8 cellular contexts compared by ENCODE assay signal in the genomic region with DNA sequence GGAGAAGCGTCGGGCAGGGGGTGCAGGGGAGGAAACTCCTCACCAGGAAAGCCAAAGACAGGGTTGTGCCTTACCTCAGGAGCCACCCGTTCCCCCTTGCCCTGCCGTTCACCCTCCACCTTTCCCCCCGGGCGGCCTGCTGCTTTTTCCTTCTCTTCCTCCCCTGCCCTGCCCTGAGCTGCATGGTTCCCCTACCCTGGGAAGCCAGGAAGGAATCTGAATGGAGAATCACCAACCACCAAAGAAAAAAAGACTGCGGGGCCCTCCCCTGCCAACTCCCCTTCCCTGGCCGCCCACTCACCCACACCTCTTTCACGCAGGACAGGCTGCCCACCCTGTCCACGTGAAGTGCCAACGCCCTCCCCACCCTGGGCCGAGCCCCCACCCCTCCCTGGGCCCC. TPM values are rescaled to one million over a fixed set of nuclear protein-coding genes. Genes with fewer than 3 reads are reported as not detected.
DNase-seq lines count a peak whose midpoint lies in the region; ATAC-seq and TF ChIP-seq lines count a peak whose summit lies in the region.

No MANE protein-coding gene starts in this region.

- no peaks in the 10 kb centered on the region for H3K9me1 ChIP-seq in IMR-90 (ENCODE audit: insufficient read depth, low read length)

- H2BK15ac ChIP-seq in IMR-90 (ENCODE audit: low read depth, low read length), result no peak overlapping the region

- peak overlapping the region; percentile 82 for H2AK9ac ChIP-seq in IMR-90 (replicated peaks; ENCODE audit: low read depth, low read length, poor library complexity)

- H4K91ac ChIP-seq in IMR-90 (ENCODE audit: insufficient read depth, low read depth, low read length), result peak overlapping the region; percentile 55

- 20% methylated on average over 1 of the region's 12 CpGs; no CpG with 5 or more reads in 1 of the 2 experiments for WGBS in IMR-90 (ENCODE audit: extremely low coverage in 2 of 2, insufficient read length in 1 of 2), 2 experiments

- DNase-seq in A673 (ENCODE audit: low spot score) (peak; percentile 27), IMR-90 (no peak), right atrium auricular region (ENCODE audit: low spot score) (no peak), cerebellar cortex (ENCODE audit: low spot score) (no peak), NCI-H748 treated with DMSO at 0.1 percent for 48 hours (lab: John Stamatoyannopoulos, UW) (no peak), NCI-H1930 (lab: John Stamatoyannopoulos, UW) (no peak)
- DNase-seq in activated effector memory CD4-positive, alpha-beta T cell treated with anti-CD3 and anti-CD28 coated beads, Interleukin-2, amount 50 U/mL, for 16 hours, result peak; percentile 70

- peaks cover 1% of the 10 kb centered on the region for H3K36me3 ChIP-seq in A673 (ENCODE audit: insufficient read depth, low read length, poor library complexity, severe bottlenecking)
- H3K36me3 ChIP-seq in IMR-90 (ENCODE audit: control insufficient read depth, insufficient read depth, low read length), result peaks cover 4% of the 10 kb centered on the region
- H3K36me3 ChIP-seq in right atrium auricular region, result peaks cover under 1% of the 10 kb centered on the region
- H3K36me3 ChIP-seq in skeletal muscle tissue (ENCODE audit: control insufficient read depth in 3 of 3, insufficient read depth in 3 of 3, low read length in 3 of 3), result peaks cover 2 to 4% (median 3%) of the 10 kb centered on the region in 3 donors

- H2BK5ac ChIP-seq in IMR-90 (ENCODE audit: low read depth, low read length, poor library complexity, severe bottlenecking), result peak overlapping the region; percentile 99

- H3K9ac ChIP-seq in IMR-90 (ENCODE audit: low read depth, low read length) (peak overlapping the region; percentile 47; the same call in 1 of the 2 replicates), skeletal muscle tissue (ENCODE audit: low read depth in 1 of 3, low read length in 3 of 3) (peak overlapping the region; percentile 76 to 100 (median 99))

- H3K14ac ChIP-seq in IMR-90 (replicated peaks; ENCODE audit: low read depth, low read length), result peak overlapping the region; percentile 100

- dilution Hi-C loops in IMR-90 (cut with HindIII; ENCODE audit: low sequenced_read_pairs, unreplicated experiment), result loop anchor here (25.0 kb wide), 1 partner anchor 173 kb away; the partner anchor contains the start of gene NOL6

- POLR2A ChIA-PET in A673 (lab: Charles Lee; ENCODE audit: low non-redundant PET), result no interaction called here
- POLR2A ChIA-PET in IMR-90 (lab: Charles Lee; ENCODE audit: unreplicated experiment), result interaction anchor here (0.8 kb wide), 2 partner anchors 32 to 187 kb away, joined by 3 to 21 read pairs; no protein-coding TSS in a partner anchor

- peak overlapping the region; percentile 49; the same call in 1 of the 2 replicates for H2BK120ac ChIP-seq in IMR-90 (ENCODE audit: low read depth, low read length)

- TF ChIP-seq RAD21 in IMR-90 (IDR thresholded peaks at IDR 0.05; ENCODE audit: low read length), result no peak

- H3K4me3 ChIP-seq in A673 (ENCODE audit: low read depth, low read length, poor library complexity, severe bottlenecking), result peak overlapping the region; percentile 79
- H3K4me3 ChIP-seq in IMR-90 (ENCODE audit: insufficient read depth, low read depth, low read length), result no peak overlapping the region
- peak overlapping the region; percentile 74 to 76 for H3K4me3 ChIP-seq in right atrium auricular region
- H3K4me3 ChIP-seq in skeletal muscle tissue (ENCODE audit: low read length in 3 of 3), result peak overlapping the region; percentile 96 to 100 (median 98)

- intact Hi-C loops in A673 (cut with micrococcal nuclease; ENCODE audit: unreplicated experiment), result loop anchor here (5.0 kb wide), 1 partner anchor 178 kb away; no protein-coding TSS in a partner anchor
- intact Hi-C loops in IMR-90 (cut with micrococcal nuclease), result loop anchor here (5.0 kb wide), 1 partner anchor 228 kb away; no protein-coding TSS in a partner anchor

- TF ChIP-seq CTCF in A673 (conservative IDR thresholded peaks at IDR 0.05; ENCODE audit: low read depth, low read length) (no peak), IMR-90 (conservative IDR thresholded peaks at IDR 0.05; ENCODE audit: low read depth, low read length) (no peak), right atrium auricular region (IDR thresholded peaks at IDR 0.05) (no peak)

- in situ Hi-C loops in IMR-90 (cut with MboI; ENCODE audit: low sequenced_read_pairs), result no loop called here

- H4K5ac ChIP-seq in IMR-90 (ENCODE audit: low read depth, low read length), result peak overlapping the region; percentile 77

- H3K4me1 ChIP-seq in A673 (ENCODE audit: insufficient read depth, low read length, poor library complexity, severe bottlenecking) (peaks cover 4% of the 10 kb centered on the region), IMR-90 (ENCODE audit: control insufficient read depth, insufficient read depth, low read length) (peaks cover 4% of the 10 kb centered on the region; the same call in 1 of the 2 replicates), right atrium auricular region (peaks cover 0 to 47% of the 10 kb centered on the region in 2 donors), skeletal muscle tissue (ENCODE audit: control insufficient read depth in 3 of 3, insufficient read depth in 3 of 3, low read length in 3 of 3) (peaks cover 28 to 55% (median 31%) of the 10 kb centered on the region in 3 donors)

- H3K9me3 ChIP-seq in A673 (ENCODE audit: low read depth, low read length, poor library complexity, severe bottlenecking), result no peaks in the 10 kb centered on the region
- H3K9me3 ChIP-seq in IMR-90 (ENCODE audit: control insufficient read depth, insufficient read depth, low read length), result no peaks in the 10 kb centered on the region
- no peaks in the 10 kb centered on the region for H3K9me3 ChIP-seq in right atrium auricular region
- no peaks in the 10 kb centered on the region for H3K9me3 ChIP-seq in skeletal muscle tissue (ENCODE audit: control insufficient read depth in 3 of 3, low read length in 3 of 3)

- peak overlapping the region; percentile 97 for H3K27ac ChIP-seq in A673 (ENCODE audit: low read depth, low read length, poor library complexity, severe bottlenecking)
- H3K27ac ChIP-seq in IMR-90 (ENCODE audit: insufficient read depth, low read length), result peak overlapping the region; percentile 84
- H3K27ac ChIP-seq in right atrium auricular region, result peak overlapping the region; percentile 96 to 98
- H3K27ac ChIP-seq in skeletal muscle tissue (ENCODE audit: low read depth, low read length), result peak overlapping the region; percentile 99

- no peak overlapping the region for H2BK20ac ChIP-seq in IMR-90 (ENCODE audit: low read depth, low read length)

- H3K23ac ChIP-seq in IMR-90 (ENCODE audit: low read depth, low read length), result no peak overlapping the region

- H3K79me1 ChIP-seq in IMR-90 (ENCODE audit: low read depth in 1 of 2, low read length in 2 of 2), result peaks cover 17 to 40% of the 10 kb centered on the region in 2 experiments

- H2AFZ ChIP-seq in IMR-90 (replicated peaks; ENCODE audit: low read length, poor library complexity), result no peak overlapping the region

- peak overlapping the region; percentile 91 for H3K4ac ChIP-seq in IMR-90 (ENCODE audit: low read depth, low read length)

- CTCF ChIA-PET in A673 (lab: Charles Lee) (interaction anchor here (0.8 to 1.0 kb wide), 3 partner anchors 177 to 292 kb away, joined by 3 to 4 read pairs (median 3); no protein-coding TSS in a partner anchor), IMR-90 (lab: Yijun Ruan, JAX) (interaction anchor here (0.7 to 0.8 kb wide), 3 partner anchors 39 to 205 kb away, joined by 3 to 4 read pairs (median 4); no protein-coding TSS in a partner anchor)

- H4K20me1 ChIP-seq in IMR-90 (ENCODE audit: insufficient read depth, low read length), result no peaks in the 10 kb centered on the region

- H3K18ac ChIP-seq in IMR-90 (ENCODE audit: low read depth, low read length), result no peak overlapping the region

- ATAC-seq in IMR-90 (ENCODE audit: low read depth), result no peak

- H2AK5ac ChIP-seq in IMR-90 (ENCODE audit: low read depth, low read length), result peak overlapping the region; percentile 90

- H4K8ac ChIP-seq in IMR-90 (ENCODE audit: low read depth in 2 of 2, low read length in 2 of 2), result peak overlapping the region; percentile 75 to 100

- no peak overlapping the region for H3K56ac ChIP-seq in IMR-90 (ENCODE audit: extremely low read depth, insufficient read depth, low read length)

- H3K27me3 ChIP-seq in A673 (replicated peaks; ENCODE audit: insufficient read depth, low read depth, low read length, poor library complexity) (no peaks in the 10 kb centered on the region), IMR-90 (ENCODE audit: control insufficient read depth, insufficient read depth, low read length) (no peaks in the 10 kb centered on the region), right atrium auricular region (no peaks in the 10 kb centered on the region), skeletal muscle tissue (ENCODE audit: control insufficient read depth in 3 of 3, insufficient read depth in 3 of 3, low read length in 3 of 3) (no peaks in the 10 kb centered on the region)

- TF ChIP-seq POLR2A in IMR-90 (IDR thresholded peaks at IDR 0.05; ENCODE audit: low read depth, low read length), result no peak; the same call in 1 of the 2 replicates

- 0 out of 2 replicates have a peak overlapping the region, but pooled peaks have one; percentile 2 for H3K4me2 ChIP-seq in IMR-90 (ENCODE audit: low read depth, low read length)

- BruUV-seq in A673 (replicated peaks; lab: Mats Ljungman, UMichigan) (no TSS peak), IMR-90 (replicated peaks; lab: Mats Ljungman, UMichigan) (no TSS peak)

RNA-seq across cellular contexts. Expression of gene NFX1, which starts 0.8 kb away (rescaled TPM):
- total RNA-seq in A673 (2021), result 36.3 and 40.0 TPM in 2 replicates
- 36.0 and 36.9 TPM in 2 replicates for total RNA-seq in IMR-90 (2012; rRNA removed)
- 25.3 and 27.0 TPM in 2 replicates for polyA plus RNA-seq in IMR-90 (2012; rRNA removed)
- 10.8 and 23.4 TPM in 2 replicates for polyA plus RNA-seq in IMR-90 (2012; cell fraction: cytosol; rRNA removed)
- 31.3 and 53.5 TPM in 2 replicates for polyA plus RNA-seq in IMR-90 (2012; cell fraction: nucleus; rRNA removed; ENCODE audit: low replicate concordance)
- total RNA-seq in right atrium auricular region, result 10 to 100 TPM; 23.7 to 29.1 TPM
- total RNA-seq in skeletal muscle tissue, result 15.1 TPM

RNA-seq across cellular contexts. Expression of gene CHMP5, which starts 24.7 kb away (rescaled TPM):
- total RNA-seq in A673 (2021) (74.4 and 74.6 TPM in 2 replicates), IMR-90 (2012; rRNA removed) (70.6 and 95.5 TPM in 2 replicates), right atrium auricular region (10 to 100 TPM; 44.0 to 51.1 TPM), skeletal muscle tissue (52.7 TPM)
- 70.2 and 80.8 TPM in 2 replicates for polyA plus RNA-seq in IMR-90 (2012; rRNA removed)
- 14.6 and 19.1 TPM in 2 replicates for polyA plus RNA-seq in IMR-90 (2012; cell fraction: cytosol; rRNA removed)
- 4.9 and 27.8 TPM in 2 replicates for polyA plus RNA-seq in IMR-90 (2012; cell fraction: nucleus; rRNA removed; ENCODE audit: low replicate concordance)

RNA-seq across cellular contexts. Expression of gene BAG1, which starts 25.0 kb away (rescaled TPM):
- total RNA-seq in A673 (2021) (48.4 and 52.7 TPM in 2 replicates), IMR-90 (2012; rRNA removed) (4.5 and 8.3 TPM in 2 replicates), right atrium auricular region (100 to 1,000 TPM; 162 to 166 TPM), skeletal muscle tissue (40.2 TPM)
- 20.4 and 20.9 TPM in 2 replicates for polyA plus RNA-seq in IMR-90 (2012; rRNA removed)
- polyA plus RNA-seq in IMR-90 (2012; cell fraction: cytosol; rRNA removed), result 25.9 and 61.7 TPM in 2 replicates
- polyA plus RNA-seq in IMR-90 (2012; cell fraction: nucleus; rRNA removed; ENCODE audit: low replicate concordance), result 13.3 and 25.4 TPM in 2 replicates

RNA-seq across cellular contexts. Expression of gene SPINK4, which starts 49.5 kb away (rescaled TPM):
- total RNA-seq in A673 (2021) (not detected in 2 replicates), IMR-90 (2012; rRNA removed) (not detected in 2 replicates), right atrium auricular region (not detected), skeletal muscle tissue (not detected)
- polyA plus RNA-seq in IMR-90 (2012; rRNA removed), result not detected in 2 replicates
- polyA plus RNA-seq in IMR-90 (2012; cell fraction: cytosol; rRNA removed), result not detected in 2 replicates
- polyA plus RNA-seq in IMR-90 (2012; cell fraction: nucleus; rRNA removed; ENCODE audit: low replicate concordance), result not detected in 2 replicates

Comparison
In these comparisons a context has a peak if more than half of its experiments do, and no peak if none do; other contexts are left out.
1. DNase-seq: peak in A673 (single experiment) and activated effector memory CD4-positive, alpha-beta T cell treated with anti-CD3 and anti-CD28 coated beads, Interleukin-2, amount 50 U/mL, for 16 hours (single experiment); none in IMR-90 (single experiment), right atrium auricular region (single experiment), cerebellar cortex (single experiment), NCI-H748 treated with DMSO at 0.1 percent for 48 hours (single experiment) and NCI-H1930 (0 of 2).
2. Peak in every context shown above with its lines, with median percentiles within 50 percentile points of each other: H3K27ac ChIP-seq.